13 cellular contexts compared by ENCODE assay signal in the genomic region with DNA sequence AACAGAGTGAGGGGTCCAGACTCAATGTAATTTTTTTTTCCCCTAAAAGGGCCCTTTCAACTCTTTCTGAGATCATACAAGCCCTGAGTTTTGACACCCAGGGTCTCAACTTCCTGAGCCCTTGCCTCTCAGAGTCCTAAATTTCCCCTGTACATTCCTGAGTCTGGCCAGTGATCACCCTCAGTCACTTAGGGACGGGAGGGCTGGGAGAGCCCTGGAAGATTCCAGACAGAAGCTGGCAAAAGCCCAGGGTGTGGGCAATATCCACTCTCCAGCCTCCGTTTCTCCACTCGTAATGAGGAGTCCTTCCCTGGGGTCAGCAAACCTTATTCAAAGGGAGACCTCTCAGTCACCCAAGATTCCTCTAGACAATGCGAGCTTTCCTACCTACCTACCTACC. TPM values are rescaled to one million over a fixed set of nuclear protein-coding genes. Genes with fewer than 3 reads are reported as not detected.
DNase-seq lines count a peak whose midpoint lies in the region; ATAC-seq, FAIRE-seq and TF ChIP-seq lines count a peak whose summit lies in the region.
"Had no signal": no experiment of that assay in that cellular context is flagged by ENCODE, and none has a peak within 500 bp of the region (broad histone marks: within the 10 kb centered on the region; RNA-seq: fewer than 3 reads in every experiment).

No MANE protein-coding gene starts in this region.

- H3K9me3 ChIP-seq in HepG2 (ENCODE audit: low read length) (no peaks in the 10 kb centered on the region), right lobe of liver (no peaks in the 10 kb centered on the region), mucosa of stomach (ENCODE audit: control insufficient read depth, low read length) (no peaks in the 10 kb centered on the region)
- H3K9me3 ChIP-seq: MG63, prostate gland had no signal

- H4K20me1 ChIP-seq in HepG2 (ENCODE audit: insufficient read depth, low read length), result no peaks in the 10 kb centered on the region

- POLR2A ChIA-PET in HepG2 (lab: Yijun Ruan, JAX), result no interaction called here

- BruUV-seq in HepG2 (replicated peaks; lab: Mats Ljungman, UMichigan), result no TSS peak

- no peak overlapping the region for H3K27ac ChIP-seq in HepG2 (ENCODE audit: extremely low read length, insufficient read depth, low read length)
- H3K27ac ChIP-seq in right lobe of liver, result no peak overlapping the region
- peak overlapping the region; percentile 87 to 98 for H3K27ac ChIP-seq in coronary artery
- H3K27ac ChIP-seq: cardiac muscle cell had no signal

- peak overlapping the region; percentile 85; the same call in 1 of the 2 replicates for H3K4me2 ChIP-seq in HepG2 (ENCODE audit: low read depth, low read length)

- WGBS in HepG2 (ENCODE audit: low lambda C conversion rate), result 93% methylated on average over 4 of the region's 4 CpGs
- WGBS in right lobe of liver (ENCODE audit: insufficient coverage, low coverage, low lambda C conversion rate, missing lambda C conversion rate), result 74% methylated on average over 4 of the region's 4 CpGs

- H2AFZ ChIP-seq in HepG2 (ENCODE audit: low read length), result no peak overlapping the region

- H3K79me2 ChIP-seq in HepG2 (ENCODE audit: insufficient read depth, low read length), result peaks cover 23% of the 10 kb centered on the region

- H3K4me3 ChIP-seq in HepG2 (replicated peaks in 1 of 3; ENCODE audit: insufficient read depth in 1 of 3, low read depth in 2 of 3, low read length in 3 of 3), result no peak overlapping the region
- H3K4me3 ChIP-seq in right lobe of liver, result no peak overlapping the region
- H3K4me3 ChIP-seq in coronary artery, result peak overlapping the region; percentile 77
- H3K4me3 ChIP-seq in mucosa of stomach (ENCODE audit: low read length), result no peak overlapping the region

- no peak for TF ChIP-seq RAD21 in HepG2 (CRISPR knock-in tag; IDR thresholded peaks at IDR 0.05)

- H3K4me1 ChIP-seq in HepG2 (ENCODE audit: insufficient read depth, low read length), result peaks cover 29% of the 10 kb centered on the region
- H3K4me1 ChIP-seq in right lobe of liver, result peaks cover 0 to 13% (median 6%) of the 10 kb centered on the region in 4 donors
- H3K4me1 ChIP-seq in mucosa of stomach (ENCODE audit: control insufficient read depth, insufficient read depth, low read length), result peaks cover 34% of the 10 kb centered on the region

- CTCF ChIA-PET in HepG2 (lab: Yijun Ruan, JAX; ENCODE audit: low intra/inter-chr PET ratio, low total read pairs), result interaction anchor here (1.5 to 2.8 kb wide), 3 partner anchors 36 to 82 kb away, joined by 5 to 19 read pairs (median 12); no protein-coding TSS in a partner anchor

- TF ChIP-seq POLR2A in HepG2 (IDR thresholded peaks at IDR 0.05; ENCODE audit: insufficient read depth in 1 of 2, low read depth in 2 of 2, low read length in 2 of 2) (no peak), right lobe of liver (IDR thresholded peaks at IDR 0.05) (no peak)

- no peak for TF ChIP-seq EP300 in HepG2 (IDR thresholded peaks at IDR 0.05; ENCODE audit: low read depth in 2 of 2, low read length in 2 of 2)
- TF ChIP-seq EP300 in HepG2 (CRISPR knock-in tag; IDR thresholded peaks at IDR 0.05; ENCODE audit: borderline replicate concordance), result no peak

- H3K27me3 ChIP-seq in HepG2 (ENCODE audit: control insufficient read depth in 1 of 2, insufficient read depth in 2 of 2, low read length in 2 of 2) (no peaks in the 10 kb centered on the region; a peak in 1 of 5 replicates), right lobe of liver (no peaks in the 10 kb centered on the region), mucosa of stomach (ENCODE audit: control insufficient read depth, insufficient read depth, low read length) (peaks cover 8% of the 10 kb centered on the region)
- H3K27me3 ChIP-seq: cardiac muscle cell, MG63 had no signal

- in situ Hi-C loops in HepG2 (cut with HindIII; ENCODE audit: extremely low pct_ligation_motif_present, low pct_unique_long_range_greater_than_20kb), result no loop called here

- no peak for FAIRE-seq in HepG2 (lab: Jason Lieb, UNC)

- ATAC-seq in HepG2, result no peak
- no peak for ATAC-seq in right lobe of liver
- ATAC-seq in GM18907 (IDR thresholded peaks at IDR 0.05; ENCODE audit: unreplicated experiment), result no peak
- ATAC-seq: activated T-cell treated with anti-CD3 and anti-CD28 coated beads, Interleukin-2, amount 50 U/mL, for 72 hours had no signal

- TF ChIP-seq CTCF in HepG2 (CRISPR knock-in tag; IDR thresholded peaks at IDR 0.05) (no peak), right lobe of liver (IDR thresholded peaks at IDR 0.05) (no peak), coronary artery (IDR thresholded peaks at IDR 0.05) (no peak)

- H3K36me3 ChIP-seq in HepG2 (replicated peaks in 1 of 2; ENCODE audit: control insufficient read depth in 1 of 2, insufficient read depth in 2 of 2, low read length in 2 of 2) (peaks cover 2 to 3% of the 10 kb centered on the region in 2 experiments; a peak in 2 of 5 replicates), right lobe of liver (no peaks in the 10 kb centered on the region), mucosa of stomach (ENCODE audit: control insufficient read depth, insufficient read depth, low read length) (no peaks in the 10 kb centered on the region)
- H3K36me3 ChIP-seq: cardiac muscle cell, prostate gland had no signal

- intact Hi-C loops in HepG2 (cut with micrococcal nuclease; ENCODE audit: unreplicated experiment) (no loop called here), right lobe of liver (cut with DNase I) (no loop called here)

- H3K9ac ChIP-seq in HepG2 (ENCODE audit: insufficient read depth, low read depth, low read length) (peak overlapping the region; percentile 94; the same call in 1 of the 2 replicates), mucosa of stomach (ENCODE audit: low read length) (peak overlapping the region; percentile 83)

- DNase-seq in HepG2 (ENCODE audit: low spot score), result no peak
- no peak for DNase-seq in right lobe of liver
- DNase-seq in coronary artery (ENCODE audit: low spot score), result no peak
- DNase-seq in NCI-H1930 (lab: John Stamatoyannopoulos, UW), result no peak
- no peak for DNase-seq in NCI-H1417 (lab: John Stamatoyannopoulos, UW)
- DNase-seq in NOMO-1 treated with DMSO at 0.1 percent for 48 hours (lab: John Stamatoyannopoulos, UW; ENCODE audit: unreplicated experiment), result no peak
- DNase-seq: activated CD4-positive, CD25-positive, alpha-beta regulatory T cell treated with anti-CD3 and anti-CD28 coated beads, Interleukin-2, amount 50 U/mL, for 72 hours; activated T-cell treated with anti-CD3 and anti-CD28 coated beads, Interleukin-2, amount 50 U/mL, for 72 hours; MG63 had no signal

RNA-seq across cellular contexts. Expression of gene PPP1R13L, which starts 1.6 kb away (rescaled TPM):
- total RNA-seq in HepG2 (2016; rRNA removed; fragmentation: Illumina TruSeq; extraction: Trizol) (1.3 and 1.6 TPM in 2 replicates), right lobe of liver (10 to 100 TPM in 4 of 6 experiments, 1 to 10 TPM in 2; 6.9 to 22.9 (median 14.6) TPM)
- 1.1 TPM in 2 replicates for total RNA-seq in HepG2 (2016; cell fraction: cytosol; rRNA removed; fragmentation: Illumina TruSeq; extraction: Trizol; ENCODE audit: low read depth)
- 1.5 and 1.9 TPM in 2 replicates for total RNA-seq in HepG2 (2016; cell fraction: insoluble cytoplasmic fraction; rRNA removed; fragmentation: Illumina TruSeq; extraction: Trizol)
- total RNA-seq in HepG2 (2016; cell fraction: membrane; rRNA removed; fragmentation: Illumina TruSeq; extraction: Trizol), result 2.2 and 2.4 TPM in 2 replicates
- total RNA-seq in HepG2 (2016; cell fraction: nucleus; rRNA removed; fragmentation: Illumina TruSeq; extraction: Trizol), result 3.1 and 3.3 TPM in 2 replicates
- 6.6 and 8.8 TPM in 2 replicates for polyA plus RNA-seq in HepG2 (2011; rRNA removed)
- polyA plus RNA-seq in HepG2 (2011; cell fraction: cytosol; rRNA removed), result 3.8 and 5.5 TPM in 2 replicates
- polyA plus RNA-seq in HepG2 (2011; cell fraction: nucleus; rRNA removed), result 38.9 and 47.2 TPM in 2 replicates
- polyA plus RNA-seq in HepG2 (2012), result 18.0 and 19.6 TPM in 2 replicates
- 0.78 and 1.1 TPM in 2 replicates for polyA plus RNA-seq in HepG2 (2016; cell fraction: cytosol; fragmentation: Illumina TruSeq; extraction: Trizol; ENCODE audit: low read depth)
- polyA plus RNA-seq in HepG2 (2016; cell fraction: insoluble cytoplasmic fraction; fragmentation: Illumina TruSeq; extraction: Trizol; ENCODE audit: low read depth), result 3.8 and 3.9 TPM in 2 replicates
- polyA plus RNA-seq in HepG2 (2016; cell fraction: membrane; fragmentation: Illumina TruSeq; extraction: Trizol; ENCODE audit: low read depth), result 1.6 and 1.9 TPM in 2 replicates
- polyA plus RNA-seq in HepG2 (2016; cell fraction: nucleus; fragmentation: Illumina TruSeq; extraction: Trizol; ENCODE audit: insufficient read depth, low read depth), result 8.3 and 10.5 TPM in 2 replicates
- 6.9 and 17.3 TPM in 2 replicates for polyA minus RNA-seq in HepG2 (2011; rRNA and poly(A)+ RNA removed; ENCODE audit: low replicate concordance)
- polyA minus RNA-seq in HepG2 (2011; cell fraction: cytosol; rRNA and poly(A)+ RNA removed), result 13.4 and 14.9 TPM in 2 replicates
- polyA minus RNA-seq in HepG2 (2011; cell fraction: nucleus; rRNA and poly(A)+ RNA removed), result 8.0 and 9.2 TPM in 2 replicates

RNA-seq across cellular contexts. Expression of gene POLR1G, which starts 3.2 kb away (rescaled TPM):
- total RNA-seq in HepG2 (2016; rRNA removed; fragmentation: Illumina TruSeq; extraction: Trizol) (20.8 and 23.3 TPM in 2 replicates), right lobe of liver (1 to 10 TPM; 1.3 to 4.5 (median 3.2) TPM)
- total RNA-seq in HepG2 (2016; cell fraction: cytosol; rRNA removed; fragmentation: Illumina TruSeq; extraction: Trizol; ENCODE audit: low read depth), result 2.6 TPM in 2 replicates
- 19.8 and 20.1 TPM in 2 replicates for total RNA-seq in HepG2 (2016; cell fraction: insoluble cytoplasmic fraction; rRNA removed; fragmentation: Illumina TruSeq; extraction: Trizol)
- total RNA-seq in HepG2 (2016; cell fraction: membrane; rRNA removed; fragmentation: Illumina TruSeq; extraction: Trizol), result 7.7 and 8.2 TPM in 2 replicates
- 9.2 and 11.6 TPM in 2 replicates for total RNA-seq in HepG2 (2016; cell fraction: nucleus; rRNA removed; fragmentation: Illumina TruSeq; extraction: Trizol)
- 3.5 and 4.3 TPM in 2 replicates for polyA plus RNA-seq in HepG2 (2011; rRNA removed)
- 2.5 and 3.4 TPM in 2 replicates for polyA plus RNA-seq in HepG2 (2011; cell fraction: cytosol; rRNA removed)
- polyA plus RNA-seq in HepG2 (2011; cell fraction: nucleus; rRNA removed), result 2.3 and 2.6 TPM in 2 replicates
- 3.3 and 3.7 TPM in 2 replicates for polyA plus RNA-seq in HepG2 (2012)
- 1.6 and 1.7 TPM in 2 replicates for polyA plus RNA-seq in HepG2 (2016; cell fraction: cytosol; fragmentation: Illumina TruSeq; extraction: Trizol; ENCODE audit: low read depth)
- 21.9 and 22.7 TPM in 2 replicates for polyA plus RNA-seq in HepG2 (2016; cell fraction: insoluble cytoplasmic fraction; fragmentation: Illumina TruSeq; extraction: Trizol; ENCODE audit: low read depth)
- 5.1 and 5.5 TPM in 2 replicates for polyA plus RNA-seq in HepG2 (2016; cell fraction: membrane; fragmentation: Illumina TruSeq; extraction: Trizol; ENCODE audit: low read depth)
- polyA plus RNA-seq in HepG2 (2016; cell fraction: nucleus; fragmentation: Illumina TruSeq; extraction: Trizol; ENCODE audit: insufficient read depth, low read depth), result 16.0 and 16.6 TPM in 2 replicates
- 4.8 and 9.0 TPM in 2 replicates for polyA minus RNA-seq in HepG2 (2011; rRNA and poly(A)+ RNA removed; ENCODE audit: low replicate concordance)
- polyA minus RNA-seq in HepG2 (2011; cell fraction: cytosol; rRNA and poly(A)+ RNA removed), result 4.7 and 6.7 TPM in 2 replicates
- polyA minus RNA-seq in HepG2 (2011; cell fraction: nucleus; rRNA and poly(A)+ RNA removed), result 1.7 and 1.9 TPM in 2 replicates

RNA-seq across cellular contexts. Expression of gene ERCC1, which starts 20.4 kb away (rescaled TPM):
- 39.3 and 40.0 TPM in 2 replicates for total RNA-seq in HepG2 (2016; rRNA removed; fragmentation: Illumina TruSeq; extraction: Trizol)
- total RNA-seq in HepG2 (2016; cell fraction: cytosol; rRNA removed; fragmentation: Illumina TruSeq; extraction: Trizol; ENCODE audit: low read depth), result 45.6 and 63.1 TPM in 2 replicates
- 33.8 and 46.8 TPM in 2 replicates for total RNA-seq in HepG2 (2016; cell fraction: insoluble cytoplasmic fraction; rRNA removed; fragmentation: Illumina TruSeq; extraction: Trizol)
- 47.2 and 50.6 TPM in 2 replicates for total RNA-seq in HepG2 (2016; cell fraction: membrane; rRNA removed; fragmentation: Illumina TruSeq; extraction: Trizol)
- 15.5 and 16.4 TPM in 2 replicates for total RNA-seq in HepG2 (2016; cell fraction: nucleus; rRNA removed; fragmentation: Illumina TruSeq; extraction: Trizol)
- polyA plus RNA-seq in HepG2 (2011; rRNA removed), result 66.4 and 76.6 TPM in 2 replicates
- 48.2 and 78.5 TPM in 2 replicates for polyA plus RNA-seq in HepG2 (2011; cell fraction: cytosol; rRNA removed)
- polyA plus RNA-seq in HepG2 (2011; cell fraction: nucleus; rRNA removed), result 84.4 and 86.6 TPM in 2 replicates
- 38.8 and 40.5 TPM in 2 replicates for polyA plus RNA-seq in HepG2 (2012)
- 57.8 and 73.2 TPM in 2 replicates for polyA plus RNA-seq in HepG2 (2016; cell fraction: cytosol; fragmentation: Illumina TruSeq; extraction: Trizol; ENCODE audit: low read depth)
- 53.9 and 54.0 TPM in 2 replicates for polyA plus RNA-seq in HepG2 (2016; cell fraction: insoluble cytoplasmic fraction; fragmentation: Illumina TruSeq; extraction: Trizol; ENCODE audit: low read depth)
- 53.9 and 61.0 TPM in 2 replicates for polyA plus RNA-seq in HepG2 (2016; cell fraction: membrane; fragmentation: Illumina TruSeq; extraction: Trizol; ENCODE audit: low read depth)
- polyA plus RNA-seq in HepG2 (2016; cell fraction: nucleus; fragmentation: Illumina TruSeq; extraction: Trizol; ENCODE audit: insufficient read depth, low read depth), result 40.4 and 44.1 TPM in 2 replicates
- polyA minus RNA-seq in HepG2 (2011; rRNA and poly(A)+ RNA removed; ENCODE audit: low replicate concordance), result 68.2 and 77.1 TPM in 2 replicates
- polyA minus RNA-seq in HepG2 (2011; cell fraction: cytosol; rRNA and poly(A)+ RNA removed), result 28.0 and 42.8 TPM in 2 replicates
- 23.7 and 24.2 TPM in 2 replicates for polyA minus RNA-seq in HepG2 (2011; cell fraction: nucleus; rRNA and poly(A)+ RNA removed)
- 10 to 100 TPM; 19.2 to 29.4 (median 22.6) TPM for total RNA-seq in right lobe of liver

RNA-seq across cellular contexts. Expression of gene ERCC2, which starts 32.9 kb away (rescaled TPM):
- 20.5 and 25.4 TPM in 2 replicates for total RNA-seq in HepG2 (2016; rRNA removed; fragmentation: Illumina TruSeq; extraction: Trizol)
- 4.8 and 6.0 TPM in 2 replicates for total RNA-seq in HepG2 (2016; cell fraction: cytosol; rRNA removed; fragmentation: Illumina TruSeq; extraction: Trizol; ENCODE audit: low read depth)
- total RNA-seq in HepG2 (2016; cell fraction: insoluble cytoplasmic fraction; rRNA removed; fragmentation: Illumina TruSeq; extraction: Trizol), result 17.4 and 24.0 TPM in 2 replicates
- total RNA-seq in HepG2 (2016; cell fraction: membrane; rRNA removed; fragmentation: Illumina TruSeq; extraction: Trizol), result 10.7 and 11.8 TPM in 2 replicates
- total RNA-seq in HepG2 (2016; cell fraction: nucleus; rRNA removed; fragmentation: Illumina TruSeq; extraction: Trizol), result 18.4 and 26.1 TPM in 2 replicates
- polyA plus RNA-seq in HepG2 (2011; rRNA removed), result 49.2 and 63.4 TPM in 2 replicates
- polyA plus RNA-seq in HepG2 (2011; cell fraction: cytosol; rRNA removed), result 18.2 and 21.9 TPM in 2 replicates
- 186 and 287 TPM in 2 replicates for polyA plus RNA-seq in HepG2 (2011; cell fraction: nucleus; rRNA removed)
- polyA plus RNA-seq in HepG2 (2012), result 34.7 and 38.8 TPM in 2 replicates
- 6.0 and 6.6 TPM in 2 replicates for polyA plus RNA-seq in HepG2 (2016; cell fraction: cytosol; fragmentation: Illumina TruSeq; extraction: Trizol; ENCODE audit: low read depth)
- 21.0 and 26.5 TPM in 2 replicates for polyA plus RNA-seq in HepG2 (2016; cell fraction: insoluble cytoplasmic fraction; fragmentation: Illumina TruSeq; extraction: Trizol; ENCODE audit: low read depth)
- polyA plus RNA-seq in HepG2 (2016; cell fraction: membrane; fragmentation: Illumina TruSeq; extraction: Trizol; ENCODE audit: low read depth), result 12.1 and 13.4 TPM in 2 replicates
- 89.8 and 93.0 TPM in 2 replicates for polyA plus RNA-seq in HepG2 (2016; cell fraction: nucleus; fragmentation: Illumina TruSeq; extraction: Trizol; ENCODE audit: insufficient read depth, low read depth)
- polyA minus RNA-seq in HepG2 (2011; rRNA and poly(A)+ RNA removed; ENCODE audit: low replicate concordance), result 22.0 and 75.7 TPM in 2 replicates
- 19.7 and 20.4 TPM in 2 replicates for polyA minus RNA-seq in HepG2 (2011; cell fraction: cytosol; rRNA and poly(A)+ RNA removed)
- polyA minus RNA-seq in HepG2 (2011; cell fraction: nucleus; rRNA and poly(A)+ RNA removed), result 28.0 and 29.0 TPM in 2 replicates
- 10 to 100 TPM in 5 of 6 experiments, 1 to 10 TPM in 1; 9.8 to 13.7 (median 11.3) TPM for total RNA-seq in right lobe of liver

Comparison
In these comparisons a context has a peak if more than half of its experiments do, and no peak if none do; other contexts are left out.
1. H3K27ac ChIP-seq: peak in coronary artery (2 of 2); none in HepG2 (single experiment) and right lobe of liver (0 of 3).